27 cellular contexts compared by ENCODE assay signal in the genomic region with DNA sequence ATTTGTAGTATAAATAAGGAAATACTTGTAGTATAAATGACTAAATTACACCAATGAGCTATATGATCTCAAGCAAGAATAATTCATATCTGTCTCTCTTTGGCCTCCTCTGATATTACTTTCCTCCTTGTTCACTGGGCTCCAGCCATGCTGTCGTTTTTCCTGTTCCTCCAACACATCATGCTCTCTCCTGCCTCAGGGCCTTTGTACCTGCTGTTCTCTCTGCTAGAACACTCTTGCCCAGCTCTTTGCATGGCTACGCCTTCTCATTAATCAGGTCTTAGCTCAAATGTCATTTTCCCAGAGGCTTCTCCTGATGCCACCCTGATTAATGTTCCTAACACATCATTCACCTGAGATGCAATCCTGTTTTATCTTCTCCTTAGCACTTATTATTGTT.
"Had no signal": no experiment of that assay in that cellular context is flagged by ENCODE, and none has a peak within 500 bp of the region (broad histone marks: within the 10 kb centered on the region; RNA-seq: fewer than 3 reads in every experiment).

No MANE protein-coding gene starts in this region.

- H3K36me3 Mint-ChIP-seq: naive B cell had no signal

- H3K4me3 Mint-ChIP-seq: mesothelial cell of epicardium; nephron progenitor cell; stimulated activated memory B cell treated with anti-CD40 and anti-IgM and Interleukin-4, amounts not matched to agents 10 μg/mL and 1 μg/mL and 100 μg/mL, for 72 hours had no signal

- H3K36me3 ChIP-seq: ovary, sigmoid colon, tibial artery, upper lobe of left lung had no signal

- ATAC-seq: left lobe of liver; mucosa of descending colon; psoas muscle; right cardiac atrium; stimulated activated memory B cell treated with anti-CD40 and anti-IgM and Interleukin-4, amounts not matched to agents 10 μg/mL and 1 μg/mL and 100 μg/mL, for 72 hours; stimulated activated naive CD8-positive, alpha-beta T cell treated with anti-CD3 and anti-CD28 coated beads, Interleukin-15, Interleukin-2, amounts not matched to agents 100 U/mL and 50 U/mL, for 24 hours had no signal

- H3K27me3 ChIP-seq: hepatocyte, ovary, sigmoid colon, testis, tibial artery, upper lobe of left lung had no signal

- H2AFZ ChIP-seq: hepatocyte had no signal

- H3K27ac ChIP-seq: coronary artery, hepatocyte, ovary, psoas muscle, sigmoid colon, testis, tibial artery, upper lobe of left lung had no signal

- H3K4me3 ChIP-seq: coronary artery, hepatocyte, mucosa of descending colon, ovary, psoas muscle, sigmoid colon, testis, tibial artery, upper lobe of left lung had no signal

- H3K4me2 ChIP-seq: hepatocyte had no signal

- H3K27ac Mint-ChIP-seq: mesothelial cell of epicardium; nephron progenitor cell; stimulated activated memory B cell treated with anti-CD40 and anti-IgM and Interleukin-4, amounts not matched to agents 10 μg/mL and 1 μg/mL and 100 μg/mL, for 72 hours had no signal

- H3K9me3 ChIP-seq: mucosa of descending colon, ovary, psoas muscle, sigmoid colon, testis, tibial artery, upper lobe of left lung had no signal

- H3K27me3 Mint-ChIP-seq: naive B cell; stimulated activated memory B cell treated with anti-CD40 and anti-IgM and Interleukin-4, amounts not matched to agents 10 μg/mL and 1 μg/mL and 100 μg/mL, for 72 hours had no signal

- DNase-seq: dermis blood vessel endothelial cell; effector memory CD4-positive, alpha-beta T cell; erythroblast; head of caudate nucleus; kidney; mesenchymal stem cell; mucosa of descending colon; naive B cell; nephron progenitor cell; occipital lobe; ovary; posterior cingulate gyrus; psoas muscle; right cardiac atrium; sigmoid colon; stimulated activated CD4-positive, alpha-beta T cell treated with anti-CD3 and anti-CD28 coated beads, Interleukin-2, amount 100 ng/mL, for 24 hours; stimulated activated CD4-positive, alpha-beta T cell treated with anti-CD3 and anti-CD28 coated beads, Interleukin-4, amount 100 ng/mL, for 4 hours; stimulated activated naive CD8-positive, alpha-beta T cell treated with anti-CD3 and anti-CD28 coated beads, Interleukin-15, Interleukin-2, amounts not matched to agents 100 U/mL and 50 U/mL, for 24 hours; substantia nigra; testis; tibial artery; upper lobe of left lung had no signal

- H3K9me3 Mint-ChIP-seq: mesothelial cell of epicardium; naive B cell; nephron progenitor cell; stimulated activated memory B cell treated with anti-CD40 and anti-IgM and Interleukin-4, amounts not matched to agents 10 μg/mL and 1 μg/mL and 100 μg/mL, for 72 hours had no signal
